8 cellular contexts compared by ENCODE assay signal in the genomic region with DNA sequence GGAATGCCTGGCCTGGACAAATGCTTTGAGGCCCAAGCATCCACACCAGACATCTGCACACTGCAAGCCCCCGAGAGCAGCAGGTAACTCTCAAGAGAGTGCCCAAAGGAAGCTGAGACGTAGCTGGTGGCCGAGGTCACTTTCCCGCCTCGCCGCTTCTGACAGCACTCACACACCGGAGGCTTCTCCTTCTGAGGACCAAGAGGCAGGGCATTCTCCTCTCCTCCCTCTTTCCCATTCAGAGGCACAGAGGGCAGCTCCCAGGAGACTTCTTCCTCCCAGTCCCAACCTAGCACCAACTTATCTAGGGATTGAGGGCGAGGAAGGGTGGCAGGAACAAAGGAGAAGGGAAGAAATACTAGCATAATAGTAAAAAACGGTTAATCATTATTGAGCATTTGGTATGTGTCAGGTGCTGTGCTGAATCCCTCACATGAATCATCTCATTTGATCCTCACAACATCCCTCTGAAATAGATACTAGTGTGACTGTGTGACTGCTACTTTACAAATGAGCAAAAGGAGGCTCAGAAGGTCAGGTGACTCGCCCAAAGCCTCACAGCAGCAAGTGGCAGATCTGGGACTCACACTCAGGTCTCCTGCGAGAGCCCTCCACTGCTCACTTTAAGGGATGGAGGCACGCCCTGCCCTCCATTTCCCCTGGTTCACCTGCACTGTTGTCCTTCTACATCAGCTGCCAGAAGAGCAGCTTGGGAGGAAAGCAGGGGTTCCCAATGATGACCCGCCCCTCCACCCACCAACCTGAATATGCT. TPM values are rescaled to one million over a fixed set of nuclear protein-coding genes. Genes with fewer than 3 reads are reported as not detected.
DNase-seq lines count a peak whose midpoint lies in the region; ATAC-seq and TF ChIP-seq lines count a peak whose summit lies in the region.

No MANE protein-coding gene starts in this region.

- H3K9me3 Mint-ChIP-seq in activated CD4-positive, alpha-beta memory T cell treated with anti-CD3 and anti-CD28 coated beads for 36 hours, result no peaks in the 10 kb centered on the region

- peak overlapping the region; percentile 97 for H3K27ac Mint-ChIP-seq in activated CD4-positive, alpha-beta memory T cell treated with anti-CD3 and anti-CD28 coated beads for 36 hours

- H3K4me1 Mint-ChIP-seq in activated CD4-positive, alpha-beta memory T cell treated with anti-CD3 and anti-CD28 coated beads for 36 hours (ENCODE audit: low read depth), result peaks cover 67% of the 10 kb centered on the region

- no peaks in the 10 kb centered on the region for H3K27me3 ChIP-seq in heart right ventricle
- no peaks in the 10 kb centered on the region for H3K27me3 ChIP-seq in subcutaneous abdominal adipose tissue (ENCODE audit: control insufficient read depth in 5 of 5, insufficient read depth in 4 of 5, low read length in 5 of 5)

- H3K27ac ChIP-seq in heart right ventricle (peak overlapping the region; percentile 18 to 98 (median 90)), subcutaneous abdominal adipose tissue (ENCODE audit: low read depth, low read length) (no peak overlapping the region)

- DNase-seq in activated gamma-delta T cell treated with Interleukin-2 at 50 U/mL for 16 hours (peak; percentile 49), activated gamma-delta T cell (lab: John Stamatoyannopoulos, UW) (no peak), heart right ventricle (no peak), DMS79 (lab: John Stamatoyannopoulos, UW) (no peak), NCI-H748 (lab: John Stamatoyannopoulos, UW; ENCODE audit: unreplicated experiment) (no peak)
- DNase-seq in activated CD4-positive, alpha-beta memory T cell treated with anti-CD3 and anti-CD28 coated beads for 36 hours, result peak; percentile 88

- H3K36me3 Mint-ChIP-seq in activated CD4-positive, alpha-beta memory T cell treated with anti-CD3 and anti-CD28 coated beads for 36 hours, result peaks cover 2% of the 10 kb centered on the region

- peak overlapping the region; percentile 93 for H3K4me3 Mint-ChIP-seq in activated CD4-positive, alpha-beta memory T cell treated with anti-CD3 and anti-CD28 coated beads for 36 hours

- H3K4me3 ChIP-seq in heart right ventricle (peak overlapping the region in 7 of 10 donors; percentile 52 to 67 (median 61)), subcutaneous abdominal adipose tissue (ENCODE audit: low read depth in 1 of 5, low read length in 5 of 5) (peak overlapping the region in 3 of 5 donors; percentile 30 to 69 (median 60))

- H3K9ac ChIP-seq in subcutaneous abdominal adipose tissue (ENCODE audit: low read length in 5 of 5), result peak overlapping the region in 2 of 5 donors; percentile 19 to 39

- H3K4me1 ChIP-seq in heart right ventricle, result peaks cover 23 to 81% (median 71%) of the 10 kb centered on the region in 9 donors
- peaks cover 9 to 47% (median 43%) of the 10 kb centered on the region in 5 donors for H3K4me1 ChIP-seq in subcutaneous abdominal adipose tissue (ENCODE audit: control insufficient read depth in 5 of 5, insufficient read depth in 5 of 5, low read length in 5 of 5)

- WGBS in heart right ventricle, 2 donors, result 44 to 50% methylated on average over 13 of the region's 13 CpGs

- ATAC-seq in heart right ventricle, result no peak
- no peak for ATAC-seq in GM21367 (IDR thresholded peaks at IDR 0.05; ENCODE audit: unreplicated experiment)

- no peak for TF ChIP-seq CTCF in heart right ventricle (IDR thresholded peaks at IDR 0.05)

- H3K27me3 Mint-ChIP-seq in activated CD4-positive, alpha-beta memory T cell treated with anti-CD3 and anti-CD28 coated beads for 36 hours, result no peaks in the 10 kb centered on the region

- no peaks in the 10 kb centered on the region for H3K9me3 ChIP-seq in heart right ventricle
- no peaks in the 10 kb centered on the region for H3K9me3 ChIP-seq in subcutaneous abdominal adipose tissue (ENCODE audit: control insufficient read depth in 5 of 5, low read length in 5 of 5)

- intact Hi-C loops in activated CD4-positive, alpha-beta memory T cell treated with anti-CD3 and anti-CD28 coated beads for 36 hours (cut with micrococcal nuclease), result loop anchor here (1.0 to 5.0 kb wide), 4 partner anchors 8 to 484 kb away; partner anchors contain the start of genes CORO6, NEK8 and TLCD1
- intact Hi-C loops in heart right ventricle (cut with DNase I), result no loop called here

- H3K36me3 ChIP-seq in heart right ventricle (peaks cover 0 to 36% (median 15%) of the 10 kb centered on the region in 9 donors), subcutaneous abdominal adipose tissue (ENCODE audit: control insufficient read depth in 5 of 5, insufficient read depth in 5 of 5, low read length in 5 of 5) (peaks cover 0 to 5% (median 0%) of the 10 kb centered on the region in 5 donors)

- POLR2A ChIA-PET in activated CD4-positive, alpha-beta memory T cell treated with anti-CD3 and anti-CD28 coated beads for 36 hours (lab: Charles Lee), result interaction anchor here (0.9 to 4.5 kb wide), 7 partner anchors 10 to 419 kb away, joined by 3 to 20 read pairs (median 5); partner anchors contain the start of gene RPL23A

- CTCF ChIA-PET in activated CD4-positive, alpha-beta memory T cell treated with anti-CD3 and anti-CD28 coated beads for 36 hours (lab: Charles Lee), result interaction anchor here (2.1 to 18.9 kb wide), 5 partner anchors 9 to 173 kb away, joined by 6 to 394 read pairs (median 51); no protein-coding TSS in a partner anchor

RNA-seq across cellular contexts. Expression of gene MYO18A, which starts 41.8 kb away (rescaled TPM):
- 10 to 100 TPM; 46.3 to 47.1 TPM for total RNA-seq in activated CD4-positive, alpha-beta memory T cell treated with anti-CD3 and anti-CD28 coated beads for 36 hours
- total RNA-seq in heart right ventricle, result 100 to 1,000 TPM; 217 to 408 (median 327) TPM
- 100 to 1,000 TPM in 1 of 2 donors, 10 to 100 TPM in 1; 61.4 to 442 TPM for polyA plus RNA-seq in heart right ventricle

Comparison
In these comparisons a context has a peak if more than half of its experiments do, and no peak if none do; other contexts are left out.
1. DNase-seq: peak in activated gamma-delta T cell treated with Interleukin-2 at 50 U/mL for 16 hours (single experiment) and activated CD4-positive, alpha-beta memory T cell treated with anti-CD3 and anti-CD28 coated beads for 36 hours (single experiment); none in activated gamma-delta T cell (single experiment), heart right ventricle (0 of 2), DMS79 (single experiment) and NCI-H748 (single experiment).
2. RNA of gene MYO18A, which starts 41.8 kb away (total RNA-seq): 217 to 408 TPM in heart right ventricle; 46.3 to 47.1 TPM in activated CD4-positive, alpha-beta memory T cell treated with anti-CD3 and anti-CD28 coated beads for 36 hours; every median in the first group is over 4 times any median in the second.